Comparison of ENCODE assay signal across 21 cellular contexts in genomic region chr6:55997223-55997874, GRCh38.
"Had no signal": no experiment of that assay in that cellular context is flagged by ENCODE, and none has a peak within 500 bp of the region (broad histone marks: within the 10 kb centered on the region; RNA-seq: fewer than 3 reads in every experiment).

No MANE protein-coding gene starts in this region.

- H3K36me3 ChIP-seq: heart right ventricle, left lung, lower lobe of right lung, pancreas, stomach, thoracic aorta, transverse colon had no signal

- H3K4me1 ChIP-seq: heart right ventricle, left lung, lower lobe of right lung, pancreas, stomach, transverse colon had no signal

- H3K27me3 ChIP-seq: dorsolateral prefrontal cortex, heart right ventricle, left lung, pancreas, stomach, transverse colon had no signal

- DNase-seq: cortex of kidney; dorsolateral prefrontal cortex; effector CD8-positive, alpha-beta T cell; heart right ventricle; hypothalamus; islet precursor cell; left lung; lower lobe of right lung; midbrain; naive B cell; occipital lobe; pancreas; right cardiac atrium; small intestine; stimulated activated CD4-positive, alpha-beta T cell treated with anti-CD3 and anti-CD28 coated beads, Interleukin-12 subunit alpha, Interleukin-12 subunit beta, amount 100 ng/mL, for 4 hours; stimulated activated naive CD4-positive, alpha-beta T cell; stomach; substantia nigra; transverse colon had no signal

- H3K27ac ChIP-seq: dorsolateral prefrontal cortex, heart right ventricle, left lung, lower lobe of right lung, pancreas, stomach, thoracic aorta, transverse colon had no signal

- ATAC-seq: esophagus mucosa, heart right ventricle, left lung, lower lobe of right lung, pancreas, right cardiac atrium had no signal

- H3K9me3 ChIP-seq: lower lobe of right lung, pancreas, thoracic aorta had no signal

- H3K4me3 ChIP-seq: dorsolateral prefrontal cortex, heart right ventricle, left lung, lower lobe of right lung, pancreas, stomach, thoracic aorta, transverse colon had no signal
